In genomic region chr18:8477615-8478014, GRCh38 we compare ENCODE assay signal across 30 cellular contexts.
"Had no signal": no experiment of that assay in that cellular context is flagged by ENCODE, and none has a peak within 500 bp of the region (broad histone marks: within the 10 kb centered on the region; RNA-seq: fewer than 3 reads in every experiment).

No MANE protein-coding gene starts in this region.

- H3K36me3 Mint-ChIP-seq: naive B cell; naive thymus-derived CD8-positive, alpha-beta T cell; natural killer cell treated with Interleukin-12 subunit alpha and Interleukin-12 subunit beta and Interleukin-15 and Interleukin-18, amount 100 ng/mL, for 72 hours; stimulated activated naive B cell treated with anti-CD40 and anti-IgM and Interleukin-4, amounts not matched to agents 10 μg/mL and 1 μg/mL and 100 μg/mL, for 72 hours had no signal

- H3K27ac ChIP-seq: neutrophil, pancreas, psoas muscle, right lobe of liver, skin epidermis, spleen, stomach, thoracic aorta, thyroid gland, tibial nerve, upper lobe of left lung, vagina had no signal

- H3K4me3 ChIP-seq: pancreas, psoas muscle, right lobe of liver, skin epidermis, smooth muscle cell, spleen, stomach, thoracic aorta, thyroid gland, tibial nerve, upper lobe of left lung, vagina had no signal

- DNase-seq: naive B cell; naive thymus-derived CD8-positive, alpha-beta T cell; nephron progenitor cell; nucleus accumbens; pancreas; psoas muscle; right cardiac atrium; right lobe of liver; spleen; stimulated activated CD4-positive, alpha-beta T cell treated with anti-CD3 and anti-CD28 coated beads, Interleukin-12 subunit alpha, Interleukin-12 subunit beta, amount 100 ng/mL, for 4 hours; stimulated activated CD4-positive, alpha-beta T cell treated with anti-CD3 and anti-CD28 coated beads, Interleukin-1b, Interleukin-23, amount 100 ng/mL, for 48 hours; stimulated activated CD4-positive, alpha-beta T cell treated with anti-CD3 and anti-CD28 coated beads, Interleukin-4, amount 100 ng/mL, for 1 hour; stimulated activated CD4-positive, alpha-beta T cell treated with anti-CD3 and anti-CD28 coated beads, Interleukin-4, amount 100 ng/mL, for 4 hours; stimulated activated CD8-positive, alpha-beta memory T cell treated with anti-CD3 and anti-CD28 coated beads, Interleukin-4, amount 100 ng/mL, for 48 hours; stimulated activated naive B cell treated with anti-CD40 and anti-IgM and Interleukin-4, amounts not matched to agents 10 μg/mL and 1 μg/mL and 100 μg/mL, for 72 hours; stimulated activated naive CD4-positive, alpha-beta T cell treated with Interleukin-2 at 50 U/mL for 16 hours; stomach; thyroid gland; trophoblast cell had no signal

- H3K9me3 ChIP-seq: neutrophil, pancreas, psoas muscle, right lobe of liver, spleen, stomach, thoracic aorta, thyroid gland, tibial nerve, upper lobe of left lung, vagina had no signal

- ATAC-seq: naive thymus-derived CD8-positive, alpha-beta T cell; natural killer cell treated with Interleukin-12 subunit alpha and Interleukin-12 subunit beta and Interleukin-15 and Interleukin-18, amount 100 ng/mL, for 72 hours; pancreas; psoas muscle; right lobe of liver; stimulated activated naive B cell treated with anti-CD40 and anti-IgM and Interleukin-4, amounts not matched to agents 10 μg/mL and 1 μg/mL and 100 μg/mL, for 72 hours had no signal

- H3K4me3 Mint-ChIP-seq: naive B cell; naive thymus-derived CD8-positive, alpha-beta T cell; natural killer cell treated with Interleukin-12 subunit alpha and Interleukin-12 subunit beta and Interleukin-15 and Interleukin-18, amount 100 ng/mL, for 72 hours; nephron progenitor cell; neural crest cell; stimulated activated naive B cell treated with anti-CD40 and anti-IgM and Interleukin-4, amounts not matched to agents 10 μg/mL and 1 μg/mL and 100 μg/mL, for 72 hours; stimulated activated naive CD8-positive, alpha-beta T cell treated with anti-CD3 and anti-CD28 coated beads, Interleukin-15, Interleukin-2, amounts not matched to agents 100 ng/mL and 50 ng/mL, for 24 hours had no signal

- H3K9me3 Mint-ChIP-seq: natural killer cell treated with Interleukin-12 subunit alpha and Interleukin-12 subunit beta and Interleukin-15 and Interleukin-18, amount 100 ng/mL, for 72 hours; neural crest cell; stimulated activated naive B cell treated with anti-CD40 and anti-IgM and Interleukin-4, amounts not matched to agents 10 μg/mL and 1 μg/mL and 100 μg/mL, for 72 hours; stimulated activated naive CD8-positive, alpha-beta T cell treated with anti-CD3 and anti-CD28 coated beads, Interleukin-15, Interleukin-2, amounts not matched to agents 100 ng/mL and 50 ng/mL, for 24 hours had no signal

- H3K27ac Mint-ChIP-seq: naive thymus-derived CD8-positive, alpha-beta T cell; natural killer cell treated with Interleukin-12 subunit alpha and Interleukin-12 subunit beta and Interleukin-15 and Interleukin-18, amount 100 ng/mL, for 72 hours; nephron progenitor cell; progenitor cell of endocrine pancreas; stimulated activated naive B cell treated with anti-CD40 and anti-IgM and Interleukin-4, amounts not matched to agents 10 μg/mL and 1 μg/mL and 100 μg/mL, for 72 hours; stimulated activated naive CD8-positive, alpha-beta T cell treated with anti-CD3 and anti-CD28 coated beads, Interleukin-15, Interleukin-2, amounts not matched to agents 100 ng/mL and 50 ng/mL, for 24 hours had no signal

- H3K36me3 ChIP-seq: neutrophil, pancreas, right lobe of liver, spleen, stomach, thoracic aorta, thyroid gland, tibial nerve, upper lobe of left lung, vagina had no signal

- H3K4me1 Mint-ChIP-seq: naive thymus-derived CD8-positive, alpha-beta T cell had no signal

- H3K4me1 ChIP-seq: pancreas, psoas muscle, right lobe of liver, spleen, stomach, thyroid gland, tibial nerve, upper lobe of left lung, vagina had no signal

- H3K27me3 ChIP-seq: neutrophil, pancreas, right lobe of liver, thyroid gland, tibial nerve, upper lobe of left lung, vagina had no signal

- H3K27me3 Mint-ChIP-seq: stimulated activated naive CD8-positive, alpha-beta T cell treated with anti-CD3 and anti-CD28 coated beads, Interleukin-15, Interleukin-2, amounts not matched to agents 100 ng/mL and 50 ng/mL, for 24 hours had no signal
